In the genomic region with DNA sequence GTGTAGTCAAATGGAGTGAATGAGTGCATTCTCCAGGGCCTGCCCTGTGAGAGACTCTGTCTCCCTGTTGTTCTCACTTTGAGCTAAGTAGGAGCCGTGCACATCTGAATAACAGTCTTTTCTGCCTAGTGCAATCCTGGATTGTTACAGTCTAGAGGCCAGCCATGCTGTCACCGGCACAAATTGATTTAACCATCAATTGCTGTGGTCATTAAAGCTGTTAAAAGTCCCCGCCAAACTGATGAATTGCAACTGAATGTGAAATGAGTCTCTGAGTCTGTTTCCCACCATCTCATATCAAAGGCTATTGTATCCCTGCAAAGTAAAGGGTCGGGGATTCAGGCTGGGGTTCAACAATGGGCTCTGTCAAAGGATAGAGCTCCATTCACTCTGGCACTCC, we compare ENCODE assay signal across 1 cellular context.
TF ChIP-seq lines count a peak whose summit lies in the region.

No MANE protein-coding gene starts in this region.

TF ChIP-seq in WTC11, 78 proteins besides CTCF, POLR2A, EP300 and RAD21 (continued from another document):
- TF ChIP-seq, protein P1, sequence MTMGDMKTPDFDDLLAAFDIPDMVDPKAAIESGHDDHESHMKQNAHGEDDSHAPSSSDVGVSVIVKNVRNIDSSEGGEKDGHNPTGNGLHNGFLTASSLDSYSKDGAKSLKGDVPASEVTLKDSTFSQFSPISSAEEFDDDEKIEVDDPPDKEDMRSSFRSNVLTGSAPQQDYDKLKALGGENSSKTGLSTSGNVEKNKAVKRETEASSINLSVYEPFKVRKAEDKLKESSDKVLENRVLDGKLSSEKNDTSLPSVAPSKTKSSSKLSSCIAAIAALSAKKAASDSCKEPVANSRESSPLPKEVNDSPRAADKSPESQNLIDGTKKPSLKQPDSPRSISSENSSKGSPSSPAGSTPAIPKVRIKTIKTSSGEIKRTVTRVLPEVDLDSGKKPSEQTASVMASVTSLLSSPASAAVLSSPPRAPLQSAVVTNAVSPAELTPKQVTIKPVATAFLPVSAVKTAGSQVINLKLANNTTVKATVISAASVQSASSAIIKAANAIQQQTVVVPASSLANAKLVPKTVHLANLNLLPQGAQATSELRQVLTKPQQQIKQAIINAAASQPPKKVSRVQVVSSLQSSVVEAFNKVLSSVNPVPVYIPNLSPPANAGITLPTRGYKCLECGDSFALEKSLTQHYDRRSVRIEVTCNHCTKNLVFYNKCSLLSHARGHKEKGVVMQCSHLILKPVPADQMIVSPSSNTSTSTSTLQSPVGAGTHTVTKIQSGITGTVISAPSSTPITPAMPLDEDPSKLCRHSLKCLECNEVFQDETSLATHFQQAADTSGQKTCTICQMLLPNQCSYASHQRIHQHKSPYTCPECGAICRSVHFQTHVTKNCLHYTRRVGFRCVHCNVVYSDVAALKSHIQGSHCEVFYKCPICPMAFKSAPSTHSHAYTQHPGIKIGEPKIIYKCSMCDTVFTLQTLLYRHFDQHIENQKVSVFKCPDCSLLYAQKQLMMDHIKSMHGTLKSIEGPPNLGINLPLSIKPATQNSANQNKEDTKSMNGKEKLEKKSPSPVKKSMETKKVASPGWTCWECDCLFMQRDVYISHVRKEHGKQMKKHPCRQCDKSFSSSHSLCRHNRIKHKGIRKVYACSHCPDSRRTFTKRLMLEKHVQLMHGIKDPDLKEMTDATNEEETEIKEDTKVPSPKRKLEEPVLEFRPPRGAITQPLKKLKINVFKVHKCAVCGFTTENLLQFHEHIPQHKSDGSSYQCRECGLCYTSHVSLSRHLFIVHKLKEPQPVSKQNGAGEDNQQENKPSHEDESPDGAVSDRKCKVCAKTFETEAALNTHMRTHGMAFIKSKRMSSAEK (CRISPR knock-in tag; IDR thresholded peaks at IDR 0.05; ENCODE audit: borderline replicate concordance): no peak
